20 cellular contexts compared by ENCODE assay signal in genomic region chr6:39420300-39421265, GRCh38.
DNase-seq lines count a peak whose midpoint lies in the region; ATAC-seq and TF ChIP-seq lines count a peak whose summit lies in the region.
"Had no signal": no experiment of that assay in that cellular context is flagged by ENCODE, and none has a peak within 500 bp of the region (broad histone marks: within the 10 kb centered on the region; RNA-seq: fewer than 3 reads in every experiment).

No MANE protein-coding gene starts in this region.

- H3K36me3 ChIP-seq in heart right ventricle: no peaks in the 10 kb centered on the region
- no peaks in the 10 kb centered on the region for H3K36me3 ChIP-seq in trophoblast cell (ENCODE audit: control insufficient read depth in 1 of 2, insufficient read depth in 2 of 2, low read length in 2 of 2)
- H3K36me3 ChIP-seq in transverse colon: no peaks in the 10 kb centered on the region
- H3K36me3 ChIP-seq: vagina, WERI-Rb-1 had no signal

- H3K9ac ChIP-seq in trophoblast cell (ENCODE audit: low read length): no peak overlapping the region

- no peak overlapping the region for H4K91ac ChIP-seq in trophoblast cell (ENCODE audit: low read depth, low read length)

- no peaks in the 10 kb centered on the region for H3K9me3 ChIP-seq in heart right ventricle
- H3K9me3 ChIP-seq in trophoblast cell (ENCODE audit: insufficient read depth, low read depth, low read length): peaks cover 1% of the 10 kb centered on the region
- no peaks in the 10 kb centered on the region for H3K9me3 ChIP-seq in transverse colon
- H3K9me3 ChIP-seq: vagina had no signal

- peak overlapping the region; percentile 39 for H2BK12ac ChIP-seq in trophoblast cell (ENCODE audit: low read length)

- H2BK5ac ChIP-seq in trophoblast cell (ENCODE audit: low read depth, low read length, poor library complexity): no peak overlapping the region

- H3K14ac ChIP-seq in trophoblast cell (ENCODE audit: low read length): no peak overlapping the region

- peak overlapping the region in 5 of 10 donors; percentile 43 to 68 (median 49) for H3K27ac ChIP-seq in heart right ventricle
- no peak overlapping the region for H3K27ac ChIP-seq in trophoblast cell (ENCODE audit: low read depth, low read length)
- H3K27ac ChIP-seq in transverse colon: peak overlapping the region; percentile 60 to 71 (median 70)
- H3K27ac ChIP-seq: vagina, WERI-Rb-1 had no signal

- H4K12ac ChIP-seq in trophoblast cell (ENCODE audit: low read depth, low read length): no peak overlapping the region

- H3K23ac ChIP-seq in trophoblast cell (ENCODE audit: low read length): no peak overlapping the region

- H3K79me1 ChIP-seq in trophoblast cell (ENCODE audit: low read length): peaks cover 20% of the 10 kb centered on the region

- in situ Hi-C loops in transverse colon (cut with MboI; ENCODE audit: low pct_ligation_motif_present in 1 of 4, low pct_unique_long_range_greater_than_20kb in 1 of 4, low sequenced_read_pairs in 3 of 4): no loop called here

- intact Hi-C loops in Right ventricle myocardium inferior (cut with DNase I): no loop called here
- intact Hi-C loops in cardiac septum (cut with DNase I): no loop called here
- intact Hi-C loops in heart right ventricle (cut with DNase I): loop anchor here in 2 of 10 donors (10.0 kb wide), 2 partner anchors 54 to 124 kb away; no protein-coding TSS in a partner anchor
- intact Hi-C loops in transverse colon (cut with DNase I; ENCODE audit: low total_unique reads): no loop called here

- no peak overlapping the region for H2AFZ ChIP-seq in trophoblast cell (ENCODE audit: insufficient read depth, low read length, poor library complexity)

- no peak overlapping the region for H2AK5ac ChIP-seq in trophoblast cell (ENCODE audit: low read length)

- DNase-seq in Right ventricle myocardium inferior (ENCODE audit: missing footprints): no peak
- DNase-seq in cardiac septum (ENCODE audit: low spot score): no peak
- peak in 1 of 2 donors; percentile 57 for DNase-seq in heart right ventricle
- DNase-seq in trophoblast cell: no peak
- DNase-seq in transverse colon: peak; percentile 67
- DNase-seq in stimulated activated CD4-positive, alpha-beta T cell treated with anti-CD3 and anti-CD28 coated beads, Interleukin-4, amount 100 ng/mL, for 4 hours: no peak
- DNase-seq in hepatic stellate cell (ENCODE audit: low spot score): no peak
- DNase-seq: activated CD4-positive, alpha-beta T cell treated with anti-CD3 and anti-CD28 coated beads, Interleukin-2, amount 50 U/mL, for 4 hours; activated gamma-delta T cell treated with Interleukin-2 at 50 U/mL for 16 hours; activated T-cell treated with anti-CD3 and anti-CD28 coated beads for 4 hours; amniotic stem cell; foreskin melanocyte; NCI-H1417; NCI-H526 treated with DMSO at 0.1 percent for 48 hours; stimulated activated CD4-positive, alpha-beta T cell treated with anti-CD3 and anti-CD28 coated beads, Interleukin-1b, Interleukin-23, amount 100 ng/mL, for 48 hours; stimulated activated naive CD8-positive, alpha-beta T cell treated with anti-CD3 and anti-CD28 coated beads, Interleukin-15, Interleukin-2, amounts not matched to agents 100 U/mL and 50 U/mL, for 24 hours; T-helper 1 cell; WERI-Rb-1 had no signal

- no peak overlapping the region for H3K18ac ChIP-seq in trophoblast cell (ENCODE audit: low read length)

- no peaks in the 10 kb centered on the region for H3K79me2 ChIP-seq in trophoblast cell (ENCODE audit: control insufficient read depth, insufficient read depth, low read length, poor library complexity)

- H3K27me3 ChIP-seq in heart right ventricle (no peaks in the 10 kb centered on the region), trophoblast cell (ENCODE audit: insufficient read depth, low read length) (no peaks in the 10 kb centered on the region), transverse colon (no peaks in the 10 kb centered on the region)
- H3K27me3 ChIP-seq: vagina had no signal

- H3K4me1 ChIP-seq in heart right ventricle (peaks cover 0 to 32% (median 6%) of the 10 kb centered on the region in 9 donors), trophoblast cell (ENCODE audit: control insufficient read depth in 1 of 2, insufficient read depth in 2 of 2, low read length in 2 of 2) (peaks cover 15 to 20% of the 10 kb centered on the region in 2 experiments), transverse colon (peaks cover 4 to 42% (median 13%) of the 10 kb centered on the region in 4 donors)

- WGBS in heart right ventricle, 2 donors: 74 to 79% methylated on average over 15 of the region's 15 CpGs
- WGBS in trophoblast cell (ENCODE audit: extremely low coverage, insufficient coverage, insufficient read length): no CpG with 5 or more reads among the region's 15 CpGs
- 51 to 57% methylated on average over 13 to 15 of the region's 15 CpGs for WGBS in transverse colon (ENCODE audit: low coverage in 1 of 2), 2 donors

- peak; percentile 33 for TF ChIP-seq EP300 in transverse colon (IDR thresholded peaks at IDR 0.05; ENCODE audit: low read depth)

- no peak for TF ChIP-seq CTCF in heart right ventricle (IDR thresholded peaks at IDR 0.05)
- TF ChIP-seq CTCF in transverse colon (IDR thresholded peaks at IDR 0.05): no peak

- H4K8ac ChIP-seq in trophoblast cell (ENCODE audit: low read depth, low read length): no peak overlapping the region

- no peak overlapping the region for H3K4me2 ChIP-seq in trophoblast cell (ENCODE audit: low read length)

- H3K4me3 ChIP-seq in heart right ventricle (no peak overlapping the region), trophoblast cell (ENCODE audit: low read depth, low read length) (no peak overlapping the region), transverse colon (no peak overlapping the region)
- H3K4me3 ChIP-seq: vagina had no signal

- no peak overlapping the region for H2BK120ac ChIP-seq in trophoblast cell (ENCODE audit: insufficient read depth, low read length, poor library complexity)

- no peak for TF ChIP-seq POLR2A in transverse colon (IDR thresholded peaks at IDR 0.05)

- no peak overlapping the region for H3K4ac ChIP-seq in trophoblast cell (ENCODE audit: low read depth, low read length)

- ATAC-seq in Right ventricle myocardium inferior (peak; percentile 57), heart right ventricle (peak in 7 of 8 donors; percentile 60 to 91 (median 74)), GM18907 (IDR thresholded peaks at IDR 0.05; ENCODE audit: unreplicated experiment) (no peak)
- ATAC-seq: stimulated activated naive CD8-positive, alpha-beta T cell treated with anti-CD3 and anti-CD28 coated beads, Interleukin-15, Interleukin-2, amounts not matched to agents 100 U/mL and 50 U/mL, for 24 hours had no signal
